19 cellular contexts compared by ENCODE assay signal in genomic region chr5:117652640-117653280, GRCh38.
"Had no signal": no experiment of that assay in that cellular context is flagged by ENCODE, and none has a peak within 500 bp of the region (broad histone marks: within the 10 kb centered on the region; RNA-seq: fewer than 3 reads in every experiment).

No MANE protein-coding gene starts in this region.

- H3K27ac ChIP-seq: breast epithelium, tibial nerve, uterus had no signal

- H3K4me3 ChIP-seq: breast epithelium, lung, tibial nerve, uterus had no signal

- DNase-seq: activated CD4-positive, alpha-beta memory T cell treated with anti-CD3 and anti-CD28 coated beads, Interleukin-2, amount 10 ng/mL, durations not matched to agents 7 days and 5 days; activated CD4-positive, alpha-beta T cell treated with anti-CD3 and anti-CD28 coated beads for 48 hours; activated naive CD4-positive, alpha-beta T cell treated with Interleukin-2 at 50 U/mL for 16 hours; activated naive CD8-positive, alpha-beta T cell treated with anti-CD3 and anti-CD28 coated beads, Interleukin-2, amount 10 ng/mL, durations not matched to agents 7 days and 5 days; activated T-cell treated with anti-CD3 and anti-CD28 coated beads, Interleukin-2, amount 50 U/mL, for 1 hour; cerebellar nuclear complex; dermis blood vessel endothelial cell; effector memory CD8-positive, alpha-beta T cell; hippocampal formation; islet precursor cell; stimulated activated CD4-positive, alpha-beta T cell treated with anti-CD3 and anti-CD28 coated beads, Interleukin-2, amount 100 ng/mL, for 24 hours; stimulated activated naive CD8-positive, alpha-beta T cell treated with anti-CD3 and anti-CD28 coated beads, Interleukin-15, Interleukin-2, amounts not matched to agents 100 U/mL and 50 U/mL, for 24 hours; T-cell; uterus had no signal

- H3K27me3 ChIP-seq: breast epithelium, tibial nerve, uterus had no signal

- H3K36me3 ChIP-seq: breast epithelium, tibial nerve, uterus had no signal

- ATAC-seq: effector memory CD8-positive, alpha-beta T cell; left lobe of liver; stimulated activated naive CD8-positive, alpha-beta T cell treated with anti-CD3 and anti-CD28 coated beads, Interleukin-15, Interleukin-2, amounts not matched to agents 100 U/mL and 50 U/mL, for 24 hours; T-cell; WTC11 had no signal

- H3K9me3 ChIP-seq: breast epithelium, tibial nerve, uterus had no signal

- H3K4me1 ChIP-seq: breast epithelium, tibial nerve, uterus had no signal
